Comparison of ENCODE assay signal across 10 cellular contexts in genomic region chr15:83904107-83904720, GRCh38.
DNase-seq lines count a peak whose midpoint lies in the region; ATAC-seq and TF ChIP-seq lines count a peak whose summit lies in the region.
"Had no signal": no experiment of that assay in that cellular context is flagged by ENCODE, and none has a peak within 500 bp of the region (broad histone marks: within the 10 kb centered on the region; RNA-seq: fewer than 3 reads in every experiment).

No MANE protein-coding gene starts in this region.

- no peak overlapping the region for H2BK15ac ChIP-seq in IMR-90 (ENCODE audit: low read depth, low read length)

- no peak overlapping the region for H3K23ac ChIP-seq in IMR-90 (ENCODE audit: low read depth, low read length)

- no peak overlapping the region for H2AK9ac ChIP-seq in IMR-90 (replicated peaks; ENCODE audit: low read depth, low read length, poor library complexity)

- H4K8ac ChIP-seq in IMR-90 (ENCODE audit: low read depth in 2 of 2, low read length in 2 of 2), result no peak overlapping the region

- H3K27me3 ChIP-seq in IMR-90 (ENCODE audit: control insufficient read depth, insufficient read depth, low read length), result peaks cover 3% of the 10 kb centered on the region; the same call in 1 of the 2 replicates
- H3K27me3 ChIP-seq in colonic mucosa, result no peaks in the 10 kb centered on the region
- no peaks in the 10 kb centered on the region for H3K27me3 ChIP-seq in upper lobe of right lung

- H3K4me2 ChIP-seq in IMR-90 (ENCODE audit: low read depth, low read length), result no peak overlapping the region; the same call in 1 of the 2 replicates

- no peak overlapping the region for H2BK120ac ChIP-seq in IMR-90 (ENCODE audit: low read depth, low read length)

- H3K9ac ChIP-seq in IMR-90 (ENCODE audit: low read depth, low read length) (no peak overlapping the region), colonic mucosa (ENCODE audit: low read depth in 2 of 2, low read length in 2 of 2) (no peak overlapping the region)

- TF ChIP-seq RAD21 in IMR-90 (IDR thresholded peaks at IDR 0.05; ENCODE audit: low read length), result no peak

- no peak overlapping the region for H2BK5ac ChIP-seq in IMR-90 (ENCODE audit: low read depth, low read length, poor library complexity, severe bottlenecking)

- no peak overlapping the region for H3K27ac ChIP-seq in IMR-90 (ENCODE audit: insufficient read depth, low read length)
- peak overlapping the region; percentile 13 for H3K27ac ChIP-seq in colonic mucosa
- no peak overlapping the region for H3K27ac ChIP-seq in upper lobe of right lung
- H3K27ac ChIP-seq: WERI-Rb-1 had no signal

- H3K4me3 ChIP-seq in IMR-90 (ENCODE audit: insufficient read depth, low read depth, low read length), result no peak overlapping the region
- no peak overlapping the region for H3K4me3 ChIP-seq in colonic mucosa
- H3K4me3 ChIP-seq in mucosa of descending colon, result no peak overlapping the region
- H3K4me3 ChIP-seq in upper lobe of right lung, result no peak overlapping the region

- H3K4me1 ChIP-seq in IMR-90 (ENCODE audit: control insufficient read depth, insufficient read depth, low read length) (peaks cover 3% of the 10 kb centered on the region; the same call in 1 of the 2 replicates), colonic mucosa (no peaks in the 10 kb centered on the region), mucosa of descending colon (ENCODE audit: low read depth) (no peaks in the 10 kb centered on the region), upper lobe of right lung (peaks cover 3% of the 10 kb centered on the region)

- no peaks in the 10 kb centered on the region for H3K9me1 ChIP-seq in IMR-90 (ENCODE audit: insufficient read depth, low read length)

- peak; percentile 80 for ATAC-seq in IMR-90 (ENCODE audit: low read depth)
- ATAC-seq in mucosa of descending colon, result peak; percentile 49
- peak; percentile 38 for ATAC-seq in upper lobe of right lung
- ATAC-seq in HG02870 (IDR thresholded peaks at IDR 0.05; ENCODE audit: unreplicated experiment), result no peak
- ATAC-seq: stimulated activated naive CD8-positive, alpha-beta T cell treated with anti-CD3 and anti-CD28 coated beads, Interleukin-15, amount 100 ng/mL, for 72 hours had no signal

- TF ChIP-seq CTCF in IMR-90 (conservative IDR thresholded peaks at IDR 0.05; ENCODE audit: low read depth, low read length) (no peak), colonic mucosa (IDR thresholded peaks at IDR 0.05) (no peak), mucosa of descending colon (IDR thresholded peaks at IDR 0.05) (no peak), upper lobe of right lung (IDR thresholded peaks at IDR 0.05) (no peak), GM13976 (IDR thresholded peaks at IDR 0.05; ENCODE audit: borderline replicate concordance, control extremely low read depth, extremely low read depth, insufficient read depth, missing control alignments) (no peak)

- H2BK20ac ChIP-seq in IMR-90 (ENCODE audit: low read depth, low read length), result no peak overlapping the region

- POLR2A ChIA-PET in IMR-90 (lab: Charles Lee; ENCODE audit: unreplicated experiment), result no interaction called here

- H3K14ac ChIP-seq in IMR-90 (replicated peaks; ENCODE audit: low read depth, low read length), result no peak overlapping the region

- no CpG with 5 or more reads among the region's 7 CpGs for WGBS in IMR-90 (ENCODE audit: extremely low coverage in 2 of 2, insufficient read length in 1 of 2), 2 experiments

- no peaks in the 10 kb centered on the region for H4K20me1 ChIP-seq in IMR-90 (ENCODE audit: insufficient read depth, low read length)

- H3K36me3 ChIP-seq in IMR-90 (ENCODE audit: control insufficient read depth, insufficient read depth, low read length) (no peaks in the 10 kb centered on the region), colonic mucosa (no peaks in the 10 kb centered on the region), mucosa of descending colon (ENCODE audit: low read depth) (no peaks in the 10 kb centered on the region), upper lobe of right lung (no peaks in the 10 kb centered on the region)
- H3K36me3 ChIP-seq: WERI-Rb-1 had no signal

- no peak overlapping the region for H4K5ac ChIP-seq in IMR-90 (ENCODE audit: low read depth, low read length)

- no peak overlapping the region for H2AFZ ChIP-seq in IMR-90 (replicated peaks; ENCODE audit: low read length, poor library complexity)

- H3K56ac ChIP-seq in IMR-90 (ENCODE audit: extremely low read depth, insufficient read depth, low read length), result no peak overlapping the region

- no peak overlapping the region for H3K4ac ChIP-seq in IMR-90 (ENCODE audit: low read depth, low read length)

- no peak overlapping the region for H4K91ac ChIP-seq in IMR-90 (ENCODE audit: insufficient read depth, low read depth, low read length)

- dilution Hi-C loops in IMR-90 (cut with HindIII; ENCODE audit: low sequenced_read_pairs, unreplicated experiment), result no loop called here

- H3K79me1 ChIP-seq in IMR-90 (ENCODE audit: low read depth in 1 of 2, low read length in 2 of 2), result no peaks in the 10 kb centered on the region

- intact Hi-C loops in IMR-90 (cut with micrococcal nuclease) (no loop called here), colonic mucosa (cut with DNase I) (no loop called here), mucosa of descending colon (cut with DNase I, micrococcal nuclease) (no loop called here), upper lobe of right lung (cut with DNase I) (no loop called here)

- in situ Hi-C loops in IMR-90 (cut with MboI; ENCODE audit: low sequenced_read_pairs), result no loop called here
- in situ Hi-C loops in GM13976 (cut with MboI; ENCODE audit: low sequenced_read_pairs, unreplicated experiment), result no loop called here

- CTCF ChIA-PET in IMR-90 (lab: Yijun Ruan, JAX), result no interaction called here

- no peak for TF ChIP-seq POLR2A in IMR-90 (IDR thresholded peaks at IDR 0.05; ENCODE audit: low read depth, low read length)

- BruUV-seq in IMR-90 (replicated peaks; lab: Mats Ljungman, UMichigan), result no TSS peak

- DNase-seq in IMR-90 (peak; percentile 59), colonic mucosa (no peak), mucosa of descending colon (peak in 1 of 3 donors; percentile 7), upper lobe of right lung (no peak), GM13976 (ENCODE audit: low spot score) (no peak), NCI-H345 treated with DMSO at 0.1 percent for 48 hours (lab: John Stamatoyannopoulos, UW; ENCODE audit: unreplicated experiment) (no peak)
- DNase-seq: DMS53; stimulated activated naive CD8-positive, alpha-beta T cell treated with anti-CD3 and anti-CD28 coated beads, Interleukin-15, amount 100 ng/mL, for 72 hours; WERI-Rb-1 had no signal

- H3K18ac ChIP-seq in IMR-90 (ENCODE audit: low read depth, low read length), result no peak overlapping the region

- H3K9me3 ChIP-seq in IMR-90 (ENCODE audit: control insufficient read depth, insufficient read depth, low read length), result no peaks in the 10 kb centered on the region; the same call in 1 of the 2 replicates
- H3K9me3 ChIP-seq in colonic mucosa, result no peaks in the 10 kb centered on the region
- H3K9me3 ChIP-seq in mucosa of descending colon, result no peaks in the 10 kb centered on the region
- no peaks in the 10 kb centered on the region for H3K9me3 ChIP-seq in upper lobe of right lung

- no peak overlapping the region for H2AK5ac ChIP-seq in IMR-90 (ENCODE audit: low read depth, low read length)

TF ChIP-seq in IMR-90, 13 proteins besides CTCF, POLR2A, EP300 and RAD21:
- TF ChIP-seq MAZ (IDR thresholded peaks at IDR 0.05; ENCODE audit: borderline replicate concordance, low read depth, low read length) (no peak), ELK1 (IDR thresholded peaks at IDR 0.05; ENCODE audit: borderline replicate concordance, low read depth, low read length) (no peak), RCOR1 (IDR thresholded peaks at IDR 0.05; ENCODE audit: insufficient replicate concordance, low read length) (no peak), SMC3 (IDR thresholded peaks at IDR 0.05; ENCODE audit: low read depth, low read length) (no peak), RFX5 (IDR thresholded peaks at IDR 0.05; ENCODE audit: low read depth, low read length) (no peak), CHD1 (IDR thresholded peaks at IDR 0.05; ENCODE audit: low read depth, low read length) (no peak), MXI1 (IDR thresholded peaks at IDR 0.05; ENCODE audit: borderline replicate concordance, low read depth, low read length) (no peak), FOS (IDR thresholded peaks at IDR 0.05; ENCODE audit: low read depth, low read length) (no peak), NFE2L2 (IDR thresholded peaks at IDR 0.05; ENCODE audit: low read depth, low read length) (no peak)
- TF ChIP-seq, protein P1, sequence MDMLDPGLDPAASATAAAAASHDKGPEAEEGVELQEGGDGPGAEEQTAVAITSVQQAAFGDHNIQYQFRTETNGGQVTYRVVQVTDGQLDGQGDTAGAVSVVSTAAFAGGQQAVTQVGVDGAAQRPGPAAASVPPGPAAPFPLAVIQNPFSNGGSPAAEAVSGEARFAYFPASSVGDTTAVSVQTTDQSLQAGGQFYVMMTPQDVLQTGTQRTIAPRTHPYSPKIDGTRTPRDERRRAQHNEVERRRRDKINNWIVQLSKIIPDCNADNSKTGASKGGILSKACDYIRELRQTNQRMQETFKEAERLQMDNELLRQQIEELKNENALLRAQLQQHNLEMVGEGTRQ (IDR thresholded peaks at IDR 0.05; ENCODE audit: low read depth, low read length), result no peak
